Comparison of ENCODE assay signal across 14 cellular contexts in the genomic region with DNA sequence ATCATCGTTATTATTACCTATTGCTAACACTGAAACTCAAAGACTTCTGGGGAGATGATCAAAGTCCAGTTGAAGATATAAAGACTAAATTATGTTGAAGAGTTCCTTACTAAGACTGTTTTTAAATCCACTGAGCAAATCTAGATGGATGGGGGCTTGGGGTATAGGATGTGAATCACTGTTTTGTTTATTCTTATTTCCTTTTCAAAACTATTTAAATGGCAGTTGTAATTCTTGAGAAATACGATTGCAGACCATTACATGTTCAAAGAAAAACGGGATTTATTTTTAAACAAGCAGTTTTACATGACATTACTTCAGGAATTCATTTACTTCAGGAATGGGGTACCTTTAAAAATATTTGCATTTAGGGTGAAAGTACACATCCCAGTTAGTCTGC. TPM values are rescaled to one million over a fixed set of nuclear protein-coding genes. Genes with fewer than 3 reads are reported as not detected.
A peak's percentile ranks its signal among the peaks of the same experiment; 100 is the strongest.
DNase-seq lines count a peak whose midpoint lies in the region; ATAC-seq, FAIRE-seq and TF ChIP-seq lines count a peak whose summit lies in the region.
"Had no signal": no experiment of that assay in that cellular context is flagged by ENCODE, and none has a peak within 500 bp of the region (broad histone marks: within the 10 kb centered on the region; RNA-seq: fewer than 3 reads in every experiment).

No MANE protein-coding gene starts in this region.

- H3K4me1 ChIP-seq in A673 (ENCODE audit: insufficient read depth, low read length, poor library complexity, severe bottlenecking) = peaks cover 68% of the 10 kb centered on the region
- H3K4me1 ChIP-seq: breast epithelium, prostate gland had no signal

- peak overlapping the region; percentile 79 for H3K27ac Mint-ChIP-seq in Calu3 (ENCODE audit: unreplicated experiment)
- H3K27ac Mint-ChIP-seq in WTC11 = peak overlapping the region; percentile 94
- H3K27ac Mint-ChIP-seq: CD14-positive monocyte had no signal

- peaks cover 6% of the 10 kb centered on the region for H3K27me3 ChIP-seq in A673 (replicated peaks; ENCODE audit: insufficient read depth, low read depth, low read length, poor library complexity)

- peak overlapping the region; percentile 35 for H3K27ac ChIP-seq in A673 (ENCODE audit: low read depth, low read length, poor library complexity, severe bottlenecking)
- H3K27ac ChIP-seq: breast epithelium, prostate gland had no signal

- peak overlapping the region; percentile 20 for H3K4me3 ChIP-seq in A673 (ENCODE audit: low read depth, low read length, poor library complexity, severe bottlenecking)
- H3K4me3 ChIP-seq: breast epithelium, prostate gland had no signal

- POLR2A ChIA-PET in A673 (lab: Charles Lee; ENCODE audit: low non-redundant PET) (no interaction called here), WTC11 (lab: Charles Lee) (no interaction called here)

- BruUV-seq in A673 (replicated peaks; lab: Mats Ljungman, UMichigan) = no TSS peak
- no TSS peak for BruUV-seq in Calu3 (replicated peaks; lab: Mats Ljungman, UMichigan)

- H3K4me1 Mint-ChIP-seq in Calu3 (ENCODE audit: low read depth, unreplicated experiment) (peaks cover 62% of the 10 kb centered on the region), WTC11 (peaks cover 51% of the 10 kb centered on the region)

- TF ChIP-seq CTCF in A673 (conservative IDR thresholded peaks at IDR 0.05; ENCODE audit: low read depth, low read length) = no peak
- no peak for TF ChIP-seq CTCF in Calu3 (IDR thresholded peaks at IDR 0.05; ENCODE audit: unreplicated experiment)
- TF ChIP-seq CTCF in WTC11 (IDR thresholded peaks at IDR 0.05) = no peak

- no peaks in the 10 kb centered on the region for H3K36me3 ChIP-seq in A673 (ENCODE audit: insufficient read depth, low read length, poor library complexity, severe bottlenecking)
- H3K36me3 ChIP-seq: breast epithelium, prostate gland had no signal

- no peaks in the 10 kb centered on the region for H3K9me3 ChIP-seq in A673 (ENCODE audit: low read depth, low read length, poor library complexity, severe bottlenecking)
- H3K9me3 ChIP-seq: breast epithelium, prostate gland had no signal

- no peak for FAIRE-seq in GM12892 (lab: Jason Lieb, UNC)

- H3K36me3 Mint-ChIP-seq in Calu3 (ENCODE audit: insufficient read depth, unreplicated experiment) (peaks cover 32% of the 10 kb centered on the region), WTC11 (no peaks in the 10 kb centered on the region)

- no peak for ATAC-seq in WTC11

- CTCF ChIA-PET in A673 (lab: Charles Lee) = no interaction called here
- CTCF ChIA-PET in Calu3 (lab: Charles Lee) = no interaction called here
- CTCF ChIA-PET in WTC11 (lab: Charles Lee) = no interaction called here

- intact Hi-C loops in A673 (cut with micrococcal nuclease; ENCODE audit: unreplicated experiment) (loop anchor here (5.0 to 10.0 kb wide), 3 partner anchors 143 to 250 kb away; no protein-coding TSS in a partner anchor), Calu3 (cut with micrococcal nuclease; ENCODE audit: unreplicated experiment) (loop anchor here (5.0 to 10.0 kb wide), 4 partner anchors 112 to 252 kb away; no protein-coding TSS in a partner anchor)

- TF ChIP-seq POLR2A in GM12892 (IDR thresholded peaks at IDR 0.05; ENCODE audit: low read depth, low read length) = no peak

- H3K27me3 Mint-ChIP-seq in Calu3 (ENCODE audit: unreplicated experiment) (no peaks in the 10 kb centered on the region), WTC11 (ENCODE audit: low read depth) (peaks cover 22% of the 10 kb centered on the region)

- peak; percentile 45 for DNase-seq in A673 (ENCODE audit: low spot score)
- DNase-seq in Calu3 = no peak
- no peak for DNase-seq in WTC11 (ENCODE audit: low spot score)
- peak; percentile 52 for DNase-seq in fibroblast of peridontal ligament (ENCODE audit: extremely low read depth)
- DNase-seq in NCI-H2171 (lab: John Stamatoyannopoulos, UW) = no peak
- no peak for DNase-seq in GM12892 (ENCODE audit: insufficient read length)
- DNase-seq in nucleus accumbens (lab: John Stamatoyannopoulos, UW) = no peak
- DNase-seq in T-helper 9 cell = no peak
- DNase-seq: OCI-M1; stimulated activated CD4-positive, alpha-beta T cell treated with anti-CD3 and anti-CD28 coated beads, Interleukin-4, amount 100 ng/mL, for 1 hour; stimulated activated naive CD4-positive, alpha-beta T cell had no signal

- H3K9me3 Mint-ChIP-seq in Calu3 (ENCODE audit: low read depth, unreplicated experiment) (no peaks in the 10 kb centered on the region), WTC11 (no peaks in the 10 kb centered on the region)

- H3K4me3 Mint-ChIP-seq in Calu3 (ENCODE audit: low read depth, unreplicated experiment) = peak overlapping the region; percentile 70
- H3K4me3 Mint-ChIP-seq in WTC11 = peak overlapping the region; percentile 16; the same call in 1 of the 2 replicates

TF ChIP-seq in WTC11, 78 proteins besides CTCF, POLR2A, EP300 and RAD21 (continues in another document):
- TF ChIP-seq, protein P1, sequence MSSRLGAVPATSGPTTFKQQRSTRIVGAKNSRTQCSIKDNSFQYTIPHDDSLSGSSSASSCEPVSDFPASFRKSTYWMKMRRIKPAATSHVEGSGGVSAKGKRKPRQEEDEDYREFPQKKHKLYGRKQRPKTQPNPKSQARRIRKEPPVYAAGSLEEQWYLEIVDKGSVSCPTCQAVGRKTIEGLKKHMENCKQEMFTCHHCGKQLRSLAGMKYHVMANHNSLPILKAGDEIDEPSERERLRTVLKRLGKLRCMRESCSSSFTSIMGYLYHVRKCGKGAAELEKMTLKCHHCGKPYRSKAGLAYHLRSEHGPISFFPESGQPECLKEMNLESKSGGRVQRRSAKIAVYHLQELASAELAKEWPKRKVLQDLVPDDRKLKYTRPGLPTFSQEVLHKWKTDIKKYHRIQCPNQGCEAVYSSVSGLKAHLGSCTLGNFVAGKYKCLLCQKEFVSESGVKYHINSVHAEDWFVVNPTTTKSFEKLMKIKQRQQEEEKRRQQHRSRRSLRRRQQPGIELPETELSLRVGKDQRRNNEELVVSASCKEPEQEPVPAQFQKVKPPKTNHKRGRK (CRISPR knock-in tag; IDR thresholded peaks at IDR 0.05; ENCODE audit: borderline replicate concordance) = no peak
- TF ChIP-seq OVOL2 (CRISPR knock-in tag; IDR thresholded peaks at IDR 0.05; ENCODE audit: borderline replicate concordance) (no peak), PRRX2 (CRISPR knock-in tag; IDR thresholded peaks at IDR 0.05) (no peak), FOXP1 (CRISPR knock-in tag; IDR thresholded peaks at IDR 0.05; ENCODE audit: borderline replicate concordance) (no peak), TP53 (CRISPR knock-in tag; IDR thresholded peaks at IDR 0.05) (no peak), HMGA2 (CRISPR knock-in tag; IDR thresholded peaks at IDR 0.05) (no peak)
- TF ChIP-seq, protein P2, sequence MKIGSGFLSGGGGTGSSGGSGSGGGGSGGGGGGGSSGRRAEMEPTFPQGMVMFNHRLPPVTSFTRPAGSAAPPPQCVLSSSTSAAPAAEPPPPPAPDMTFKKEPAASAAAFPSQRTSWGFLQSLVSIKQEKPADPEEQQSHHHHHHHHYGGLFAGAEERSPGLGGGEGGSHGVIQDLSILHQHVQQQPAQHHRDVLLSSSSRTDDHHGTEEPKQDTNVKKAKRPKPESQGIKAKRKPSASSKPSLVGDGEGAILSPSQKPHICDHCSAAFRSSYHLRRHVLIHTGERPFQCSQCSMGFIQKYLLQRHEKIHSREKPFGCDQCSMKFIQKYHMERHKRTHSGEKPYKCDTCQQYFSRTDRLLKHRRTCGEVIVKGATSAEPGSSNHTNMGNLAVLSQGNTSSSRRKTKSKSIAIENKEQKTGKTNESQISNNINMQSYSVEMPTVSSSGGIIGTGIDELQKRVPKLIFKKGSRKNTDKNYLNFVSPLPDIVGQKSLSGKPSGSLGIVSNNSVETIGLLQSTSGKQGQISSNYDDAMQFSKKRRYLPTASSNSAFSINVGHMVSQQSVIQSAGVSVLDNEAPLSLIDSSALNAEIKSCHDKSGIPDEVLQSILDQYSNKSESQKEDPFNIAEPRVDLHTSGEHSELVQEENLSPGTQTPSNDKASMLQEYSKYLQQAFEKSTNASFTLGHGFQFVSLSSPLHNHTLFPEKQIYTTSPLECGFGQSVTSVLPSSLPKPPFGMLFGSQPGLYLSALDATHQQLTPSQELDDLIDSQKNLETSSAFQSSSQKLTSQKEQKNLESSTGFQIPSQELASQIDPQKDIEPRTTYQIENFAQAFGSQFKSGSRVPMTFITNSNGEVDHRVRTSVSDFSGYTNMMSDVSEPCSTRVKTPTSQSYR (CRISPR knock-in tag; IDR thresholded peaks at IDR 0.05) = no peak
- TF ChIP-seq, protein P3, sequence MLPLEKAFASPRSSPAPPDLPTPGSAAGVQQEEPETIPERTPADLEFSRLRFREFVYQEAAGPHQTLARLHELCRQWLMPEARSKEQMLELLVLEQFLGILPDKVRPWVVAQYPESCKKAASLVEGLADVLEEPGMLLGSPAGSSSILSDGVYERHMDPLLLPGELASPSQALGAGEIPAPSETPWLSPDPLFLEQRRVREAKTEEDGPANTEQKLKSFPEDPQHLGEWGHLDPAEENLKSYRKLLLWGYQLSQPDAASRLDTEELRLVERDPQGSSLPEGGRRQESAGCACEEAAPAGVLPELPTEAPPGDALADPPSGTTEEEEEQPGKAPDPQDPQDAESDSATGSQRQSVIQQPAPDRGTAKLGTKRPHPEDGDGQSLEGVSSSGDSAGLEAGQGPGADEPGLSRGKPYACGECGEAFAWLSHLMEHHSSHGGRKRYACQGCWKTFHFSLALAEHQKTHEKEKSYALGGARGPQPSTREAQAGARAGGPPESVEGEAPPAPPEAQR (CRISPR knock-in tag; IDR thresholded peaks at IDR 0.05) = no peak

RNA-seq across cellular contexts. Expression of a gene that starts 4.3 kb away (rescaled TPM):
- total RNA-seq in A673 (2021) (8.4 and 9.1 TPM in 2 replicates), Calu3 (2022) (26.3 and 27.7 TPM in 2 replicates), WTC11 (2021) (13.9 to 17.6 TPM (median 14.8 TPM) in 3 replicates)
- 0.38 TPM for polyA plus RNA-seq in GM12892 (2012; ENCODE audit: missing spikeins)

Comparison
In these comparisons a context has a peak if more than half of its experiments do, and no peak if none do; other contexts are left out.
1. DNase-seq: peak in A673 (single experiment) and fibroblast of peridontal ligament (single experiment); none in Calu3 (single experiment), WTC11 (single experiment), NCI-H2171 (single experiment), GM12892 (single experiment), nucleus accumbens (0 of 56) and T-helper 9 cell (single experiment).